In the genomic region with DNA sequence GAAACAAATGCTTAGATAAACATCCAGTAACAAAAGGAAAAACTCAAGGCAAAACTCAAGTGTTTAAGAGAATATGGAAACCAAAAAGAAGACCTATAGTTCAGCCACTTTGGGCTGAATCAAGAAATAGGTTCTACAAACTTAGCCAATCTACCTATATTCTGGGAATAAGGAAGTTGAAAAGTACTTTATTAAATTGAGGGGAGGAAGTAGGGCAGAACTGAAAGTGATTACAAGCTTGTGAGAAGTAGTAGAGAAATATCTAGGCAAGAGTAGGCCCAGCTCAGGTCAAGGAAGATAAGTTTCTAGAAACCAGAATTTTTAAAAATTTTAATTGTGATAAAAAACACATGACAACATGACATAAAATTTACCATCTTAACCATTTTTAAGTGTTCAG, we compare ENCODE assay signal across 25 cellular contexts.
"Had no signal": no experiment of that assay in that cellular context is flagged by ENCODE, and none has a peak within 500 bp of the region (broad histone marks: within the 10 kb centered on the region; RNA-seq: fewer than 3 reads in every experiment).

No MANE protein-coding gene starts in this region.

- H3K27ac Mint-ChIP-seq: activated CD4-positive, alpha-beta memory T cell treated with anti-CD3 and anti-CD28 coated beads, Interleukin-2, amount 10 ng/mL, durations not matched to agents 7 days and 5 days; activated CD4-positive, alpha-beta T cell treated with anti-CD3 and anti-CD28 coated beads, Interleukin-2, amount 10 ng/mL, durations not matched to agents 7 days and 5 days; activated naive CD4-positive, alpha-beta T cell treated with anti-CD3 and anti-CD28 coated beads, Interleukin-2, amount 50 U/mL, for 72 hours; dendritic cell treated with granulocyte-macrophage colony-stimulating factor and Interleukin-4, amounts not matched to agents 40 ng/mL and 50 ng/mL, for 4 days; nephron; stimulated activated memory B cell treated with anti-CD40 and anti-IgM and Interleukin-4, amounts not matched to agents 10 μg/mL and 1 μg/mL and 100 μg/mL, for 72 hours; type B pancreatic cell; WTC11 had no signal

- H3K27me3 Mint-ChIP-seq: activated CD4-positive, alpha-beta memory T cell treated with anti-CD3 and anti-CD28 coated beads, Interleukin-2, amount 10 ng/mL, durations not matched to agents 7 days and 5 days; activated CD4-positive, alpha-beta T cell treated with anti-CD3 and anti-CD28 coated beads, Interleukin-2, amount 10 ng/mL, durations not matched to agents 7 days and 5 days; central memory CD8-positive, alpha-beta T cell; dendritic cell treated with granulocyte-macrophage colony-stimulating factor and Interleukin-4, amounts not matched to agents 40 ng/mL and 50 ng/mL, for 4 days; stimulated activated memory B cell treated with anti-CD40 and anti-IgM and Interleukin-4, amounts not matched to agents 10 μg/mL and 1 μg/mL and 100 μg/mL, for 72 hours; type B pancreatic cell had no signal

- H3K4me3 ChIP-seq: esophagus muscularis mucosa, right lobe of liver, vagina had no signal

- H3K9me3 ChIP-seq: right lobe of liver, vagina had no signal

- H3K4me3 Mint-ChIP-seq: activated CD4-positive, alpha-beta memory T cell treated with anti-CD3 and anti-CD28 coated beads, Interleukin-2, amount 10 ng/mL, durations not matched to agents 7 days and 5 days; activated CD4-positive, alpha-beta T cell treated with anti-CD3 and anti-CD28 coated beads, Interleukin-2, amount 10 ng/mL, durations not matched to agents 7 days and 5 days; activated T-cell treated with anti-CD3 and anti-CD28 coated beads, Interleukin-2, amount 50 U/mL, for 4 hours; central memory CD8-positive, alpha-beta T cell; dendritic cell treated with granulocyte-macrophage colony-stimulating factor and Interleukin-4, amounts not matched to agents 40 ng/mL and 50 ng/mL, for 4 days; nephron; stimulated activated memory B cell treated with anti-CD40 and anti-IgM and Interleukin-4, amounts not matched to agents 10 μg/mL and 1 μg/mL and 100 μg/mL, for 72 hours; stimulated activated naive CD8-positive, alpha-beta T cell treated with anti-CD3 and anti-CD28 coated beads, Interleukin-15, amount 100 ng/mL, for 72 hours; type B pancreatic cell; WTC11 had no signal

- H3K4me1 ChIP-seq: foreskin keratinocyte, right lobe of liver had no signal

- H3K4me1 Mint-ChIP-seq: activated CD4-positive, alpha-beta memory T cell treated with anti-CD3 and anti-CD28 coated beads, Interleukin-2, amount 10 ng/mL, durations not matched to agents 7 days and 5 days; activated CD4-positive, alpha-beta T cell treated with anti-CD3 and anti-CD28 coated beads, Interleukin-2, amount 10 ng/mL, durations not matched to agents 7 days and 5 days; central memory CD8-positive, alpha-beta T cell; nephron; stimulated activated memory B cell treated with anti-CD40 and anti-IgM and Interleukin-4, amounts not matched to agents 10 μg/mL and 1 μg/mL and 100 μg/mL, for 72 hours; stimulated activated naive CD8-positive, alpha-beta T cell treated with anti-CD3 and anti-CD28 coated beads, Interleukin-15, amount 100 ng/mL, for 72 hours; WTC11 had no signal

- DNase-seq: activated CD4-positive, alpha-beta memory T cell treated with anti-CD3 and anti-CD28 coated beads, Interleukin-2, amount 10 ng/mL, durations not matched to agents 7 days and 5 days; activated CD4-positive, alpha-beta T cell treated with anti-CD3 and anti-CD28 coated beads for 1 hour; activated CD4-positive, alpha-beta T cell treated with anti-CD3 and anti-CD28 coated beads, Interleukin-2, amount 10 ng/mL, durations not matched to agents 7 days and 5 days; activated CD8-positive, alpha-beta memory T cell treated with anti-CD3 and anti-CD28 coated beads, Interleukin-2, amount 50 U/mL, for 48 hours; activated naive CD4-positive, alpha-beta T cell; activated T-cell treated with anti-CD3 and anti-CD28 coated beads, Interleukin-2, amount 50 U/mL, for 4 hours; anterior cingulate cortex; foreskin keratinocyte; islet precursor cell; left ventricle myocardium superior; right lobe of liver; stimulated activated CD4-positive, alpha-beta T cell treated with anti-CD3 and anti-CD28 coated beads, Interleukin-1b, Interleukin-23, amount 100 ng/mL, for 48 hours; stimulated activated CD4-positive, alpha-beta T cell treated with anti-CD3 and anti-CD28 coated beads, Interleukin-4, amount 100 ng/mL, for 4 hours; stimulated activated CD8-positive, alpha-beta memory T cell treated with anti-CD3 and anti-CD28 coated beads, Interleukin-4, amount 100 ng/mL, for 48 hours; stimulated activated naive CD8-positive, alpha-beta T cell treated with anti-CD3 and anti-CD28 coated beads, Interleukin-15, amount 100 ng/mL, for 72 hours; substantia nigra had no signal

- H3K9me3 Mint-ChIP-seq: activated CD4-positive, alpha-beta T cell treated with anti-CD3 and anti-CD28 coated beads, Interleukin-2, amount 10 ng/mL, durations not matched to agents 7 days and 5 days; dendritic cell treated with granulocyte-macrophage colony-stimulating factor and Interleukin-4, amounts not matched to agents 40 ng/mL and 50 ng/mL, for 4 days; stimulated activated naive CD8-positive, alpha-beta T cell treated with anti-CD3 and anti-CD28 coated beads, Interleukin-15, amount 100 ng/mL, for 72 hours; type B pancreatic cell had no signal

- H3K36me3 Mint-ChIP-seq: activated naive CD4-positive, alpha-beta T cell treated with anti-CD3 and anti-CD28 coated beads, Interleukin-2, amount 50 U/mL, for 72 hours; stimulated activated memory B cell treated with anti-CD40 and anti-IgM and Interleukin-4, amounts not matched to agents 10 μg/mL and 1 μg/mL and 100 μg/mL, for 72 hours; type B pancreatic cell had no signal

- H3K27me3 ChIP-seq: esophagus muscularis mucosa, foreskin keratinocyte, right lobe of liver, vagina had no signal

- H3K36me3 ChIP-seq: esophagus muscularis mucosa, right lobe of liver, vagina had no signal

- H3K27ac ChIP-seq: esophagus muscularis mucosa, foreskin keratinocyte, right lobe of liver, vagina had no signal

- ATAC-seq: activated naive CD4-positive, alpha-beta T cell treated with anti-CD3 and anti-CD28 coated beads, Interleukin-2, amount 50 U/mL, for 72 hours; activated T-cell treated with anti-CD3 and anti-CD28 coated beads, Interleukin-2, amount 50 U/mL, for 4 hours; foreskin keratinocyte; left ventricle myocardium superior; stimulated activated memory B cell treated with anti-CD40 and anti-IgM and Interleukin-4, amounts not matched to agents 10 μg/mL and 1 μg/mL and 100 μg/mL, for 72 hours; stimulated activated naive CD8-positive, alpha-beta T cell treated with anti-CD3 and anti-CD28 coated beads, Interleukin-15, amount 100 ng/mL, for 72 hours; WTC11 had no signal
